Comparison of ENCODE assay signal across 13 cellular contexts in the genomic region with DNA sequence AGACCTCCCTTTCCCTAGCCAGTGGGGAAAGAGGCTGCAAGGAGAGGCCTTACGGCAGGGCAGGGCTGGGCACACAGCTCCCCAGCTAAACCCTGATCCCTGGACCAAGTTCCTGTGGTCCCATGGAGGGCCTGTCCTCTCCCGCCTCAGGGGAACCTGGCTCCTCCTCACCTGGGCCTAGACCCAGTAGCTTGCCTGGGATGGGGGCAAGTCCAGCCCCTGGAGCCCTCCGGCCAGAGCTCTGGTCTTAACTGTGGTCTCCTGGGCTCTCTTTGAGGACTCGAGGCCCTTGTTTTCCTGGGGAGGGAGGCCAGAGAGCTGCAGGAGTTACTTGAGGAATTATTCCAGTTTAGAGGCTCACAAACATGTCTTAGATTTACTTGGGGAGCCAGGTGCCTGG. TPM values are rescaled to one million over a fixed set of nuclear protein-coding genes. Genes with fewer than 3 reads are reported as not detected.
DNase-seq lines count a peak whose midpoint lies in the region; ATAC-seq, FAIRE-seq and TF ChIP-seq lines count a peak whose summit lies in the region.
"Had no signal": no experiment of that assay in that cellular context is flagged by ENCODE, and none has a peak within 500 bp of the region (broad histone marks: within the 10 kb centered on the region; RNA-seq: fewer than 3 reads in every experiment).

No MANE protein-coding gene starts in this region.

- peaks cover 0 to 4% (median 0%) of the 10 kb centered on the region in 7 donors for H3K27me3 ChIP-seq in heart right ventricle
- no peaks in the 10 kb centered on the region for H3K27me3 ChIP-seq in Panc1 (ENCODE audit: control insufficient read depth, insufficient read depth, low read length)
- no peaks in the 10 kb centered on the region for H3K27me3 ChIP-seq in keratinocyte (ENCODE audit: control insufficient read depth, extremely low read depth, insufficient read depth, low read length)
- H3K27me3 ChIP-seq in trophoblast cell (ENCODE audit: insufficient read depth, low read length): no peaks in the 10 kb centered on the region

- no peak overlapping the region for H2AK5ac ChIP-seq in trophoblast cell (ENCODE audit: low read length)

- no peak overlapping the region for H3K23ac ChIP-seq in trophoblast cell (ENCODE audit: low read length)

- POLR2A ChIA-PET in Panc1 (lab: Charles Lee): interaction anchor here (0.7 kb wide), 1 partner anchor 928 kb away, joined by 3 read pairs; no protein-coding TSS in a partner anchor

- H3K18ac ChIP-seq in trophoblast cell (ENCODE audit: low read length): no peak overlapping the region

- H3K36me3 ChIP-seq in heart right ventricle: no peaks in the 10 kb centered on the region
- H3K36me3 ChIP-seq in Panc1 (ENCODE audit: control insufficient read depth, insufficient read depth, low read length): no peaks in the 10 kb centered on the region
- H3K36me3 ChIP-seq in keratinocyte (ENCODE audit: control insufficient read depth in 2 of 2, extremely low read depth in 1 of 2, insufficient read depth in 2 of 2, low read length in 2 of 2): no peaks in the 10 kb centered on the region
- no peaks in the 10 kb centered on the region for H3K36me3 ChIP-seq in trophoblast cell (ENCODE audit: control insufficient read depth in 1 of 2, insufficient read depth in 2 of 2, low read length in 2 of 2)

- peak overlapping the region; percentile 3 for H2BK12ac ChIP-seq in trophoblast cell (ENCODE audit: low read length)

- no peaks in the 10 kb centered on the region for H4K20me1 ChIP-seq in keratinocyte (ENCODE audit: control insufficient read depth, extremely low read depth, insufficient read depth, low read length)

- WGBS in heart right ventricle, 2 donors: 89 to 93% methylated on average over 4 of the region's 4 CpGs
- no CpG with 5 or more reads among the region's 4 CpGs for WGBS in trophoblast cell (ENCODE audit: extremely low coverage, insufficient coverage, insufficient read length)

- H2AFZ ChIP-seq in keratinocyte (ENCODE audit: control insufficient read depth, low read length) (no peak overlapping the region), trophoblast cell (ENCODE audit: insufficient read depth, low read length, poor library complexity) (no peak overlapping the region)

- no peak overlapping the region for H3K14ac ChIP-seq in trophoblast cell (ENCODE audit: low read length)

- H3K9me3 ChIP-seq in heart right ventricle: no peaks in the 10 kb centered on the region
- no peaks in the 10 kb centered on the region for H3K9me3 ChIP-seq in Panc1 (ENCODE audit: control insufficient read depth, insufficient read depth, low read depth, low read length)
- H3K9me3 ChIP-seq in keratinocyte (ENCODE audit: control insufficient read depth, low read depth, low read length): no peaks in the 10 kb centered on the region
- no peaks in the 10 kb centered on the region for H3K9me3 ChIP-seq in trophoblast cell (ENCODE audit: insufficient read depth, low read depth, low read length)
- H3K9me3 ChIP-seq: Caco-2 had no signal

- peaks cover 9% of the 10 kb centered on the region for H3K79me1 ChIP-seq in trophoblast cell (ENCODE audit: low read length)

- TF ChIP-seq CTCF in heart right ventricle (IDR thresholded peaks at IDR 0.05) (no peak), Panc1 (IDR thresholded peaks at IDR 0.05) (no peak), keratinocyte (optimal IDR thresholded peaks at IDR 0.05 in 1 of 3, IDR thresholded peaks at IDR 0.05 in 1 of 3, conservative IDR thresholded peaks at IDR 0.05 in 1 of 3; ENCODE audit: extremely low read depth in 1 of 3, insufficient read depth in 2 of 3, low read length in 3 of 3) (no peak)

- no peaks in the 10 kb centered on the region for H3K9me1 ChIP-seq in keratinocyte (ENCODE audit: control insufficient read depth, extremely low read depth, insufficient read depth, low read length)

- dilution Hi-C loops in keratinocyte (cut with MboI; ENCODE audit: extremely low pct_ligation_motif_present, low sequenced_read_pairs): no loop called here

- H3K27ac ChIP-seq in heart right ventricle: no peak overlapping the region
- no peak overlapping the region for H3K27ac ChIP-seq in Panc1 (ENCODE audit: low read length)
- peak overlapping the region; percentile 20 for H3K27ac ChIP-seq in keratinocyte (ENCODE audit: control insufficient read depth, insufficient read depth, low read length)
- H3K27ac ChIP-seq in trophoblast cell (ENCODE audit: low read depth, low read length): no peak overlapping the region
- H3K27ac ChIP-seq: 22Rv1 had no signal

- no peak overlapping the region for H2BK120ac ChIP-seq in trophoblast cell (ENCODE audit: insufficient read depth, low read length, poor library complexity)

- peak overlapping the region; percentile 22 for H3K9ac ChIP-seq in keratinocyte (ENCODE audit: control insufficient read depth, extremely low read depth, insufficient read depth, low read length)
- H3K9ac ChIP-seq in trophoblast cell (ENCODE audit: low read length): no peak overlapping the region

- in situ Hi-C loops in Panc1 (cut with HindIII; ENCODE audit: low pct_unique_long_range_greater_than_20kb, low sequenced_read_pairs): no loop called here

- no peak overlapping the region for H2BK5ac ChIP-seq in trophoblast cell (ENCODE audit: low read depth, low read length, poor library complexity)

- H3K4me1 ChIP-seq in heart right ventricle (peaks cover 0 to 10% (median 0%) of the 10 kb centered on the region in 9 donors), Panc1 (ENCODE audit: control insufficient read depth, insufficient read depth, low read length) (peaks cover 4% of the 10 kb centered on the region; the same call in 1 of the 2 replicates), keratinocyte (ENCODE audit: control insufficient read depth, extremely low read depth, insufficient read depth, low read length) (peaks cover 37% of the 10 kb centered on the region), trophoblast cell (ENCODE audit: control insufficient read depth in 1 of 2, insufficient read depth in 2 of 2, low read length in 2 of 2) (peaks cover 13% of the 10 kb centered on the region in 2 experiments)

- H3K4me2 ChIP-seq in keratinocyte (ENCODE audit: control insufficient read depth, extremely low read depth, insufficient read depth, low read depth, low read length) (no peak overlapping the region), trophoblast cell (ENCODE audit: low read length) (no peak overlapping the region)

- no TSS peak for BruUV-seq in Panc1 (replicated peaks; lab: Mats Ljungman, UMichigan)

- intact Hi-C loops in cardiac septum (cut with DNase I) (no loop called here), heart right ventricle (cut with DNase I) (no loop called here), Panc1 (cut with micrococcal nuclease; ENCODE audit: unreplicated experiment) (no loop called here)

- DNase-seq in cardiac septum (ENCODE audit: low spot score): peak; percentile 63
- no peak for DNase-seq in heart right ventricle
- no peak for DNase-seq in Panc1 (ENCODE audit: low read depth, low spot score)
- no peak for DNase-seq in keratinocyte (ENCODE audit: low read depth, low spot score)
- DNase-seq in trophoblast cell: no peak
- DNase-seq in DMS79 (lab: John Stamatoyannopoulos, UW): no peak
- DNase-seq in cerebellar cortex (ENCODE audit: low spot score): no peak
- DNase-seq: Caco-2; CD8-positive, alpha-beta memory T cell had no signal

- FAIRE-seq in keratinocyte (lab: Jason Lieb, UNC): no peak
- FAIRE-seq: GM18507, H54 had no signal

- H3K4ac ChIP-seq in trophoblast cell (ENCODE audit: low read depth, low read length): no peak overlapping the region

- no peak overlapping the region for H4K12ac ChIP-seq in trophoblast cell (ENCODE audit: low read depth, low read length)

- ATAC-seq in heart right ventricle: no peak
- ATAC-seq in Panc1: 0 out of 2 replicates have a peak, but pooled peaks have one; percentile 30
- ATAC-seq in HG02610 (IDR thresholded peaks at IDR 0.05; ENCODE audit: unreplicated experiment): no peak

- H3K4me3 ChIP-seq in heart right ventricle: no peak overlapping the region
- H3K4me3 ChIP-seq in Panc1 (ENCODE audit: low read depth in 2 of 2, low read length in 2 of 2): no peak overlapping the region
- no peak overlapping the region for H3K4me3 ChIP-seq in keratinocyte (ENCODE audit: control insufficient read depth in 2 of 3, extremely low read depth in 1 of 3, insufficient read depth in 2 of 3, low read depth in 1 of 3, low read length in 3 of 3)
- no peak overlapping the region for H3K4me3 ChIP-seq in trophoblast cell (ENCODE audit: low read depth, low read length)

- H4K8ac ChIP-seq in trophoblast cell (ENCODE audit: low read depth, low read length): no peak overlapping the region

- H4K91ac ChIP-seq in trophoblast cell (ENCODE audit: low read depth, low read length): no peak overlapping the region

- H3K79me2 ChIP-seq in keratinocyte (ENCODE audit: control insufficient read depth, insufficient read depth, low read length): no peaks in the 10 kb centered on the region
- no peaks in the 10 kb centered on the region for H3K79me2 ChIP-seq in trophoblast cell (ENCODE audit: control insufficient read depth, insufficient read depth, low read length, poor library complexity)

- CTCF ChIA-PET in Panc1 (lab: Charles Lee): no interaction called here

RNA-seq across cellular contexts. Expression of gene ZP3, which starts 1.5 kb away (rescaled TPM):
- not detected for total RNA-seq in cardiac septum
- total RNA-seq in heart right ventricle: 1 to 10 TPM in 4 of 10 donors, not detected in 6; 1.3 to 5.7 (median 1.4) TPM
- polyA plus RNA-seq in heart right ventricle: 1 to 10 TPM in 1 of 2 donors, under 1 TPM in 1; 0.77 to 4.2 TPM
- 23.3 TPM for total RNA-seq in Panc1 (2021; ENCODE audit: unreplicated experiment)
- polyA plus RNA-seq in Panc1 (2012; ENCODE audit: insufficient read length): 50.3 TPM
- polyA plus RNA-seq in keratinocyte: 6.9 to 13.6 TPM (median 7.7 TPM) in 3 replicates
- 6.0 TPM for polyA plus RNA-seq in keratinocyte (2011; ENCODE audit: low read depth)
- polyA plus RNA-seq in keratinocyte (2011; cell fraction: cytosol; rRNA removed): 12.2 and 16.7 TPM in 2 replicates
- polyA plus RNA-seq in keratinocyte (2011; cell fraction: nucleus; rRNA removed): 7.9 and 10.3 TPM in 2 replicates
- 13.7 and 24.8 TPM in 2 replicates for polyA plus RNA-seq in keratinocyte (2012; ENCODE audit: low replicate concordance)
- 22.5 to 25.0 TPM (median 24.6 TPM) in 3 replicates for polyA minus RNA-seq in keratinocyte
- 14.0 TPM for polyA minus RNA-seq in keratinocyte (2011; cell fraction: cytosol; rRNA and poly(A)+ RNA removed)
- 4.6 and 5.6 TPM in 2 replicates for polyA minus RNA-seq in keratinocyte (2011; cell fraction: nucleus; rRNA and poly(A)+ RNA removed)
- polyA plus RNA-seq in trophoblast cell (2013): 3.3 and 4.2 TPM in 2 replicates

RNA-seq across cellular contexts. Expression of gene SSC4D, which starts 16.7 kb away (rescaled TPM):
- 0.51 TPM for total RNA-seq in cardiac septum
- 1 to 10 TPM in 3 of 10 donors, under 1 TPM in 7; 0.24 to 1.3 (median 0.65) TPM for total RNA-seq in heart right ventricle
- polyA plus RNA-seq in heart right ventricle: 1 to 10 TPM in 1 of 2 donors, under 1 TPM in 1; 0.99 to 1.9 TPM
- 1.6 TPM for total RNA-seq in Panc1 (2021; ENCODE audit: unreplicated experiment)
- 2.3 TPM for polyA plus RNA-seq in Panc1 (2012; ENCODE audit: insufficient read length)
- 0.98 to 1.6 TPM (median 1.1 TPM) in 3 replicates for polyA plus RNA-seq in keratinocyte
- polyA plus RNA-seq in keratinocyte (2011; ENCODE audit: low read depth): not detected
- polyA plus RNA-seq in keratinocyte (2011; cell fraction: cytosol; rRNA removed): 0.83 and 1.2 TPM in 2 replicates
- polyA plus RNA-seq in keratinocyte (2011; cell fraction: nucleus; rRNA removed): 1.6 and 2.0 TPM in 2 replicates
- 0.76 and 0.88 TPM in 2 replicates for polyA plus RNA-seq in keratinocyte (2012; ENCODE audit: low replicate concordance)
- 0.13 to 0.73 TPM (median 0.48 TPM) in 3 replicates for polyA minus RNA-seq in keratinocyte
- not detected for polyA minus RNA-seq in keratinocyte (2011; cell fraction: cytosol; rRNA and poly(A)+ RNA removed)
- polyA minus RNA-seq in keratinocyte (2011; cell fraction: nucleus; rRNA and poly(A)+ RNA removed): 0.39 and 0.53 TPM in 2 replicates
- polyA plus RNA-seq in trophoblast cell (2013): 7.1 and 7.7 TPM in 2 replicates

RNA-seq across cellular contexts. Expression of gene DTX2, which starts 35.3 kb away (rescaled TPM):
- total RNA-seq in cardiac septum (11.5 TPM), heart right ventricle (10 to 100 TPM in 2 of 10 donors, 1 to 10 TPM in 8; 5.8 to 11.4 (median 8.1) TPM), Panc1 (2021; ENCODE audit: unreplicated experiment) (27.4 TPM)
- polyA plus RNA-seq in heart right ventricle (10 to 100 TPM; 11.2 to 23.4 TPM), keratinocyte (15.1 to 25.6 TPM (median 22.4 TPM) in 3 replicates)
- 17.9 TPM for polyA plus RNA-seq in Panc1 (2012; ENCODE audit: insufficient read length)
- polyA plus RNA-seq in keratinocyte (2011; ENCODE audit: low read depth): 18.1 TPM
- polyA plus RNA-seq in keratinocyte (2011; cell fraction: cytosol; rRNA removed): 17.9 and 29.8 TPM in 2 replicates
- 63.6 and 98.0 TPM in 2 replicates for polyA plus RNA-seq in keratinocyte (2011; cell fraction: nucleus; rRNA removed)
- 28.4 and 35.3 TPM in 2 replicates for polyA plus RNA-seq in keratinocyte (2012; ENCODE audit: low replicate concordance)
- polyA minus RNA-seq in keratinocyte: 25.7 to 126 TPM (median 28.5 TPM) in 3 replicates
- 62.7 TPM for polyA minus RNA-seq in keratinocyte (2011; cell fraction: cytosol; rRNA and poly(A)+ RNA removed)
- 48.5 and 64.7 TPM in 2 replicates for polyA minus RNA-seq in keratinocyte (2011; cell fraction: nucleus; rRNA and poly(A)+ RNA removed)
- polyA plus RNA-seq in trophoblast cell (2013): 23.6 and 23.7 TPM in 2 replicates
